In the genomic region with DNA sequence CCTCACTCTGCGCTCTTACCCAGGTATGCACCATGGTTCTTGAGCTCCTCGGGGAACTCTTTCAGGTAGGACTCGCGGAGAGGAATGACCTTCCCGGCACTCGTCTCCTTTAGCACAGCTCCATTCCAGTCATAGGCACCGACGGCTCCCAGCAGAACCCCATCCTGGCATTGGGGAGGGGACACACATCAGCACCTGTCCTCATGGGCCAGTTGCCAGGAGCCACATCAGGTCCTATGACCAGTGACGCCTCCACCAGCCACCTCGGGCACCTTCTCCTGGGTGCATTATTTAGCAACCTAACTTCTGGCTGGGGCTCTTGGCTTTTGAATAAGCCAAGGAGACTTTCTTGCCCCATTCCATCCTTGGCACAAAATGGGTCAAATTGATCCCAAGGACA, we compare ENCODE assay signal across 24 cellular contexts.
"Had no signal": no experiment of that assay in that cellular context is flagged by ENCODE, and none has a peak within 500 bp of the region (broad histone marks: within the 10 kb centered on the region; RNA-seq: fewer than 3 reads in every experiment).

No MANE protein-coding gene starts in this region.

- H3K27ac ChIP-seq: breast epithelium, SK-N-MC had no signal

- H3K9me3 Mint-ChIP-seq: activated CD4-positive, alpha-beta memory T cell treated with anti-CD3 and anti-CD28 coated beads for 36 hours; activated CD4-positive, alpha-beta T cell treated with anti-CD3 and anti-CD28 coated beads, Interleukin-2, amount 10 ng/mL, durations not matched to agents 7 days and 5 days; activated naive CD4-positive, alpha-beta T cell treated with anti-CD3 and anti-CD28 coated beads, Interleukin-2, amount 10 ng/mL, durations not matched to agents 7 days and 5 days; activated naive CD8-positive, alpha-beta T cell treated with anti-CD3 and anti-CD28 coated beads for 36 hours; activated T-cell treated with anti-CD3 and anti-CD28 coated beads, Interleukin-2, amount 50 U/mL, for 72 hours; activated T-helper 2 cell treated with anti-CD3 and anti-CD28 coated beads, Interferon-gamma antibody, Interleukin-2, Interleukin-4, amounts not matched to agents 10 μg/mL and 5 μg/mL and 100 μg/mL, durations not matched to agents 14 hours and 24 hours and 36 hours had no signal

- H3K9me3 ChIP-seq: breast epithelium had no signal

- H3K4me1 Mint-ChIP-seq: activated CD4-positive, alpha-beta T cell treated with anti-CD3 and anti-CD28 coated beads, Interleukin-2, amount 10 ng/mL, durations not matched to agents 7 days and 5 days; activated naive CD4-positive, alpha-beta T cell treated with anti-CD3 and anti-CD28 coated beads, Interleukin-2, amount 10 ng/mL, durations not matched to agents 7 days and 5 days; activated naive CD8-positive, alpha-beta T cell treated with anti-CD3 and anti-CD28 coated beads for 36 hours had no signal

- ATAC-seq: activated T-cell treated with anti-CD3 and anti-CD28 coated beads, Interleukin-2, amount 50 U/mL, for 72 hours; K562 had no signal

- H3K36me3 Mint-ChIP-seq: activated CD4-positive, alpha-beta memory T cell treated with anti-CD3 and anti-CD28 coated beads for 36 hours; activated naive CD4-positive, alpha-beta T cell treated with anti-CD3 and anti-CD28 coated beads, Interleukin-2, amount 10 ng/mL, durations not matched to agents 7 days and 5 days; activated naive CD8-positive, alpha-beta T cell treated with anti-CD3 and anti-CD28 coated beads for 36 hours had no signal

- DNase-seq: activated CD4-positive, alpha-beta memory T cell treated with anti-CD3 and anti-CD28 coated beads for 36 hours; activated CD4-positive, alpha-beta T cell treated with anti-CD3 and anti-CD28 coated beads, Interleukin-2, amount 10 ng/mL, durations not matched to agents 7 days and 5 days; activated CD4-positive, CD25-positive, alpha-beta regulatory T cell; activated gamma-delta T cell treated with Interleukin-2 at 50 U/mL for 16 hours; activated naive CD4-positive, alpha-beta T cell treated with anti-CD3 and anti-CD28 coated beads, Interleukin-2, amount 10 ng/mL, durations not matched to agents 7 days and 5 days; activated naive CD8-positive, alpha-beta T cell treated with anti-CD3 and anti-CD28 coated beads for 36 hours; activated T-cell treated with anti-CD3 and anti-CD28 coated beads, Interleukin-2, amount 50 U/mL, for 72 hours; caudate nucleus; Karpas-422; MM.1S; NCI-H1105; NCI-H1436; NCI-H1694 treated with DMSO at 0.1 percent for 48 hours; NCI-H2081 treated with DMSO at 0.1 percent for 48 hours; NCI-H446 treated with DMSO at 0.1 percent for 48 hours; NCI-H524 treated with DMSO at 0.1 percent for 48 hours; NCI-H748 treated with DMSO at 0.1 percent for 48 hours; NK-92 treated with Interleukin-12 subunit alpha and Interleukin-12 subunit beta, amount 100 ng/mL, for 24 hours; OCI-M1; T-helper 1 cell had no signal

- H3K4me3 ChIP-seq: breast epithelium, K562, SK-N-MC had no signal

- H3K36me3 ChIP-seq: breast epithelium had no signal

- H3K27me3 Mint-ChIP-seq: activated CD4-positive, alpha-beta memory T cell treated with anti-CD3 and anti-CD28 coated beads for 36 hours; activated CD4-positive, alpha-beta T cell treated with anti-CD3 and anti-CD28 coated beads, Interleukin-2, amount 10 ng/mL, durations not matched to agents 7 days and 5 days; activated naive CD8-positive, alpha-beta T cell treated with anti-CD3 and anti-CD28 coated beads for 36 hours had no signal

- H3K4me3 Mint-ChIP-seq: activated CD4-positive, alpha-beta memory T cell treated with anti-CD3 and anti-CD28 coated beads for 36 hours; activated CD4-positive, alpha-beta T cell treated with anti-CD3 and anti-CD28 coated beads, Interleukin-2, amount 10 ng/mL, durations not matched to agents 7 days and 5 days; activated naive CD4-positive, alpha-beta T cell treated with anti-CD3 and anti-CD28 coated beads, Interleukin-2, amount 10 ng/mL, durations not matched to agents 7 days and 5 days; activated naive CD8-positive, alpha-beta T cell treated with anti-CD3 and anti-CD28 coated beads for 36 hours; activated T-cell treated with anti-CD3 and anti-CD28 coated beads, Interleukin-2, amount 50 U/mL, for 72 hours had no signal

- H3K27ac Mint-ChIP-seq: activated CD4-positive, alpha-beta memory T cell treated with anti-CD3 and anti-CD28 coated beads for 36 hours; activated CD4-positive, alpha-beta T cell treated with anti-CD3 and anti-CD28 coated beads, Interleukin-2, amount 10 ng/mL, durations not matched to agents 7 days and 5 days; activated naive CD4-positive, alpha-beta T cell treated with anti-CD3 and anti-CD28 coated beads, Interleukin-2, amount 10 ng/mL, durations not matched to agents 7 days and 5 days; activated naive CD8-positive, alpha-beta T cell treated with anti-CD3 and anti-CD28 coated beads for 36 hours; activated T-cell treated with anti-CD3 and anti-CD28 coated beads, Interleukin-2, amount 50 U/mL, for 72 hours; activated T-helper 2 cell treated with anti-CD3 and anti-CD28 coated beads, Interferon-gamma antibody, Interleukin-2, Interleukin-4, amounts not matched to agents 10 μg/mL and 5 μg/mL and 100 μg/mL, durations not matched to agents 14 hours and 24 hours and 36 hours had no signal

- H3K27me3 ChIP-seq: breast epithelium had no signal
